8 cellular contexts compared by ENCODE assay signal in genomic region chr17:2041561-2042354, GRCh38. TPM values are rescaled to one million over a fixed set of nuclear protein-coding genes. Genes with fewer than 3 reads are reported as not detected.
A peak's percentile ranks its signal among the peaks of the same experiment; 100 is the strongest.
DNase-seq lines count a peak whose midpoint lies in the region; ATAC-seq and TF ChIP-seq lines count a peak whose summit lies in the region.

Gene OVCA2, plus strand, starts transcription at chr17:2042022. Its CDS starts 26 bp downstream, at chr17:2042048.

- peaks cover 43% of the 10 kb centered on the region for H3K36me3 ChIP-seq in endodermal cell (ENCODE audit: control insufficient read depth, insufficient read depth, low read length)
- H3K36me3 ChIP-seq in mesodermal cell (ENCODE audit: control insufficient read depth, insufficient read depth, low read length), result peaks cover 40% of the 10 kb centered on the region

- peak; percentile 87 for DNase-seq in COR-L47 (lab: John Stamatoyannopoulos, UW)
- DNase-seq in HT1080 (ENCODE audit: low read depth), result peak; percentile 90
- peak; percentile 90 for DNase-seq in NOMO-1 treated with dmso at 0.1 percent for 144 hours (lab: John Stamatoyannopoulos, UW; ENCODE audit: unreplicated experiment)
- peak; percentile 97 for DNase-seq in activated CD8-positive, alpha-beta memory T cell treated with anti-CD3 and anti-CD28 coated beads, Interleukin-2, amount 10 ng/mL, durations not matched to agents 7 days and 5 days
- DNase-seq in endodermal cell, result peak; percentile 100
- DNase-seq in stimulated activated CD8-positive, alpha-beta memory T cell treated with anti-CD3 and anti-CD28 coated beads, Interleukin-15, amount 100 ng/mL, for 48 hours (ENCODE audit: low read depth in 2 of 2), result peak; percentile 92 to 96

- no peaks in the 10 kb centered on the region for H3K27me3 Mint-ChIP-seq in activated CD8-positive, alpha-beta memory T cell treated with anti-CD3 and anti-CD28 coated beads, Interleukin-2, amount 10 ng/mL, durations not matched to agents 7 days and 5 days
- peaks cover 19% of the 10 kb centered on the region for H3K27me3 Mint-ChIP-seq in endodermal cell (ENCODE audit: insufficient read depth)

- CTCF ChIA-PET in activated CD8-positive, alpha-beta memory T cell treated with anti-CD3 and anti-CD28 coated beads, Interleukin-2, amount 10 ng/mL, durations not matched to agents 7 days and 5 days (lab: Charles Lee), result interaction anchor here (0.7 to 2.1 kb wide), 8 partner anchors 10 to 160 kb away, joined by 3 to 7 read pairs (median 3); partner anchors contain the start of genes DPH1, HIC1 and RTN4RL1

- no peaks in the 10 kb centered on the region for H3K9me3 Mint-ChIP-seq in activated CD8-positive, alpha-beta memory T cell treated with anti-CD3 and anti-CD28 coated beads, Interleukin-2, amount 10 ng/mL, durations not matched to agents 7 days and 5 days (ENCODE audit: low read depth)
- no peaks in the 10 kb centered on the region for H3K9me3 Mint-ChIP-seq in endodermal cell

- no peaks in the 10 kb centered on the region for H3K27me3 ChIP-seq in endodermal cell (ENCODE audit: control insufficient read depth, insufficient read depth, low read length, poor library complexity, severe bottlenecking)

- H3K4me3 ChIP-seq in endodermal cell (ENCODE audit: low read length), result peak within 1 kb of the TSS; percentile 93
- peak within 1 kb of the TSS; percentile 76 for H3K4me3 ChIP-seq in mesodermal cell (ENCODE audit: extremely low read depth, insufficient read depth, low read length, poor library complexity, severe bottlenecking)

- H3K27ac ChIP-seq in endodermal cell (ENCODE audit: low read depth, low read length) (peak within 1 kb of the TSS; percentile 67), mesodermal cell (ENCODE audit: low read depth, low read length, severe bottlenecking) (peak within 1 kb of the TSS; percentile 82)

- H3K4me1 ChIP-seq in endodermal cell (ENCODE audit: control insufficient read depth, insufficient read depth, low read length) (peaks cover 7% of the 10 kb centered on the region), mesodermal cell (ENCODE audit: control insufficient read depth, insufficient read depth, low read length, poor library complexity, severe bottlenecking) (peaks cover 22% of the 10 kb centered on the region)

- peak; percentile 71 for TF ChIP-seq CTCF in endodermal cell (conservative IDR thresholded peaks at IDR 0.05)

- H3K36me3 Mint-ChIP-seq in activated CD8-positive, alpha-beta memory T cell treated with anti-CD3 and anti-CD28 coated beads, Interleukin-2, amount 10 ng/mL, durations not matched to agents 7 days and 5 days, result peaks cover 11% of the 10 kb centered on the region
- H3K36me3 Mint-ChIP-seq in endodermal cell (ENCODE audit: low read depth), result peaks cover 37% of the 10 kb centered on the region

- WGBS in endodermal cell (ENCODE audit: insufficient coverage in 1 of 2, insufficient read length in 1 of 2), 2 experiments, result 0 to 1% methylated on average over 50 to 91 of the region's 91 CpGs
- WGBS in mesodermal cell (ENCODE audit: insufficient coverage in 2 of 2), 2 experiments, result 0% methylated on average over 67 to 88 of the region's 91 CpGs

- ATAC-seq in GM19468 (IDR thresholded peaks at IDR 0.05; ENCODE audit: extremely low read depth, unreplicated experiment), result peak; percentile 80
- peak; percentile 92 for ATAC-seq in activated CD8-positive, alpha-beta memory T cell treated with anti-CD3 and anti-CD28 coated beads, Interleukin-2, amount 10 ng/mL, durations not matched to agents 7 days and 5 days

- peak within 1 kb of the TSS; percentile 93 for H3K4me3 Mint-ChIP-seq in activated CD8-positive, alpha-beta memory T cell treated with anti-CD3 and anti-CD28 coated beads, Interleukin-2, amount 10 ng/mL, durations not matched to agents 7 days and 5 days
- peak within 1 kb of the TSS; percentile 84 for H3K4me3 Mint-ChIP-seq in endodermal cell

- peaks cover 18% of the 10 kb centered on the region for H3K4me1 Mint-ChIP-seq in activated CD8-positive, alpha-beta memory T cell treated with anti-CD3 and anti-CD28 coated beads, Interleukin-2, amount 10 ng/mL, durations not matched to agents 7 days and 5 days
- peaks cover 18% of the 10 kb centered on the region for H3K4me1 Mint-ChIP-seq in endodermal cell

- H3K27ac Mint-ChIP-seq in activated CD8-positive, alpha-beta memory T cell treated with anti-CD3 and anti-CD28 coated beads, Interleukin-2, amount 10 ng/mL, durations not matched to agents 7 days and 5 days, result peak within 1 kb of the TSS; percentile 94
- H3K27ac Mint-ChIP-seq in endodermal cell, result peak within 1 kb of the TSS; percentile 88

- H3K9ac ChIP-seq in endodermal cell (ENCODE audit: extremely low read depth, low read length, poor library complexity, severe bottlenecking), result peak within 1 kb of the TSS; percentile 70

- H3K9me3 ChIP-seq in endodermal cell (ENCODE audit: control insufficient read depth, low read length) (no peaks in the 10 kb centered on the region), mesodermal cell (ENCODE audit: control insufficient read depth, low read length) (no peaks in the 10 kb centered on the region)

RNA-seq across cellular contexts. Expression of gene OVCA2, which starts in this region (rescaled TPM):
- total RNA-seq in HT1080 (2014; rRNA removed; shearing (Covaris generic)), result 44.3 and 54.9 TPM in 2 replicates
- 37.9 and 50.1 TPM in 2 replicates for polyA plus RNA-seq in HT1080 (2015; cell fraction: cytosol; rRNA removed)
- 17.9 and 21.2 TPM in 2 replicates for polyA plus RNA-seq in HT1080 (2015; cell fraction: nucleus; rRNA removed)
- total RNA-seq in activated CD8-positive, alpha-beta memory T cell treated with anti-CD3 and anti-CD28 coated beads, Interleukin-2, amount 10 ng/mL, durations not matched to agents 7 days and 5 days, result 10 to 100 TPM; 31.7 to 42.2 TPM
- total RNA-seq in endodermal cell, result 10 to 100 TPM; 19.8 to 27.5 TPM
- polyA plus RNA-seq in endodermal cell (2013, experiment 1 of 2), result 24.3 TPM
- 24.8 TPM for polyA plus RNA-seq in endodermal cell (2013, experiment 2 of 2)
- polyA plus RNA-seq in mesodermal cell (2013, experiment 1 of 2), result 25.9 TPM
- 25.3 TPM for polyA plus RNA-seq in mesodermal cell (2013, experiment 2 of 2)

Comparison
In these comparisons a context has a peak if more than half of its experiments do, and no peak if none do; other contexts are left out.
1. Peak in every context shown above with its lines: DNase-seq, ATAC-seq, H3K4me3 ChIP-seq and H3K27ac ChIP-seq.